15 cellular contexts compared by ENCODE assay signal in genomic region chr16:242281-242680, GRCh38. TPM values are rescaled to one million over a fixed set of nuclear protein-coding genes. Genes with fewer than 3 reads are reported as not detected.
"Had no signal": no experiment of that assay in that cellular context is flagged by ENCODE, and none has a peak within 500 bp of the region (broad histone marks: within the 10 kb centered on the region; RNA-seq: fewer than 3 reads in every experiment).

No MANE protein-coding gene starts in this region.

- H3K27ac ChIP-seq: body of pancreas had no signal

- H3K27ac Mint-ChIP-seq: activated CD4-positive, alpha-beta T cell treated with anti-CD3 and anti-CD28 coated beads, Interleukin-2, amount 10 ng/mL, durations not matched to agents 24 days and 14 days had no signal

- H3K27me3 Mint-ChIP-seq: central memory CD8-positive, alpha-beta T cell had no signal

- H3K9me3 ChIP-seq: body of pancreas, SK-N-SH had no signal

- H3K4me3 ChIP-seq: body of pancreas, skin epidermis had no signal

- H3K27me3 ChIP-seq: body of pancreas had no signal

- ATAC-seq: body of pancreas had no signal

- H3K4me3 Mint-ChIP-seq: activated CD4-positive, alpha-beta T cell treated with anti-CD3 and anti-CD28 coated beads, Interleukin-2, amount 10 ng/mL, durations not matched to agents 24 days and 14 days; central memory CD8-positive, alpha-beta T cell had no signal

- DNase-seq: activated CD4-positive, alpha-beta T cell treated with anti-CD3 and anti-CD28 coated beads, Interleukin-2, amount 10 ng/mL, durations not matched to agents 24 days and 14 days; activated naive CD4-positive, alpha-beta T cell treated with anti-CD3 and anti-CD28 coated beads, Interleukin-2, amount 50 U/mL, for 16 hours; body of pancreas; erythroblast; head of caudate nucleus; SK-N-SH; T-helper 1 cell; trophoblast cell had no signal

- H3K9me3 Mint-ChIP-seq: activated CD4-positive, alpha-beta T cell treated with anti-CD3 and anti-CD28 coated beads, Interleukin-2, amount 10 ng/mL, durations not matched to agents 24 days and 14 days; central memory CD8-positive, alpha-beta T cell had no signal

RNA-seq across cellular contexts. Expression of gene RGS11, which starts 33.5 kb away (rescaled TPM):
- total RNA-seq: kidney epithelial cell had no signal

RNA-seq across cellular contexts. Expression of gene ARHGDIG, which starts 38.1 kb away (rescaled TPM):
- total RNA-seq: activated CD4-positive, alpha-beta T cell treated with anti-CD3 and anti-CD28 coated beads, Interleukin-2, amount 10 ng/mL, durations not matched to agents 24 days and 14 days; activated CD8-positive, alpha-beta memory T cell treated with anti-CD3 and anti-CD28 coated beads for 36 hours; fibroblast of villous mesenchyme; lower leg skin had no signal

RNA-seq across cellular contexts. Expression of gene PDIA2, which starts 40.7 kb away (rescaled TPM):
- total RNA-seq: activated CD4-positive, alpha-beta T cell treated with anti-CD3 and anti-CD28 coated beads, Interleukin-2, amount 10 ng/mL, durations not matched to agents 24 days and 14 days; activated CD8-positive, alpha-beta memory T cell treated with anti-CD3 and anti-CD28 coated beads for 36 hours; kidney epithelial cell; osteocyte had no signal
